ENCODE assay signal across 9 cellular contexts in the genomic region with DNA sequence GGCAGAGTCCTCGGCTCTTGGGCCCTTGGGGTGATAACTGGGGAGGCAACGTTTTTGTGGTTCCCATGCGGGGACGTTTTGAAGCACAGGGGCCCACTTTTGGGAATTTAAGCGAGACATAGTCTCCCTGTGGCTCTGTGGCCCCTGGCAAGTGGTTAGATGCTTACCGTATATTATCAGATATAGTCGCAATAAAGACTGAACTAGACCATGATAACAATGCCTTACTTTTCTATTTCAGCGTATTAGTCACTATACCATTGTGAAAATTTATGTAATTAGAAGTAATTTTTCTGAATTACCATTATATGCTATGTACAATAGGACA. TPM values are rescaled to one million over a fixed set of nuclear protein-coding genes. Genes with fewer than 3 reads are reported as not detected.
A peak's percentile ranks its signal among the peaks of the same experiment; 100 is the strongest.
DNase-seq lines count a peak whose midpoint lies in the region; ATAC-seq and TF ChIP-seq lines count a peak whose summit lies in the region.
"Had no signal": no experiment of that assay in that cellular context is flagged by ENCODE, and none has a peak within 500 bp of the region (broad histone marks: within the 10 kb centered on the region; RNA-seq: fewer than 3 reads in every experiment).

No MANE protein-coding gene starts in this region.

- H3K27ac ChIP-seq in A673 (ENCODE audit: low read depth, low read length, poor library complexity, severe bottlenecking) (no peak overlapping the region), GM23338 (ENCODE audit: low read depth) (no peak overlapping the region), lung (ENCODE audit: low read depth in 1 of 2, low read length in 1 of 2) (peak overlapping the region; percentile 91 to 95)

- ATAC-seq in GM23338: no peak
- ATAC-seq in lung (ENCODE audit: insufficient read depth, low FRiP score): peak; percentile 9
- no peak for ATAC-seq in HG02610 (IDR thresholded peaks at IDR 0.05; ENCODE audit: unreplicated experiment)

- no peaks in the 10 kb centered on the region for H3K36me3 Mint-ChIP-seq in GM23338 (ENCODE audit: low read depth)

- H3K27ac Mint-ChIP-seq in GM23338: no peak overlapping the region

- H3K36me3 ChIP-seq in A673 (ENCODE audit: insufficient read depth, low read length, poor library complexity, severe bottlenecking) (no peaks in the 10 kb centered on the region), GM23338 (ENCODE audit: insufficient read depth) (no peaks in the 10 kb centered on the region), adipocyte (ENCODE audit: control insufficient read depth, insufficient read depth, low read length, severe bottlenecking) (no peaks in the 10 kb centered on the region), lung (ENCODE audit: control insufficient read depth in 2 of 2, insufficient read depth in 2 of 2, low read length in 2 of 2) (no peaks in the 10 kb centered on the region)

- H2AFZ ChIP-seq in GM23338: peak overlapping the region; percentile 89; the same call in 1 of the 2 replicates

- H3K9me3 ChIP-seq in A673 (ENCODE audit: low read depth, low read length, poor library complexity, severe bottlenecking): no peaks in the 10 kb centered on the region
- H3K9me3 ChIP-seq in adipocyte (ENCODE audit: control insufficient read depth, low read length): no peaks in the 10 kb centered on the region
- no peaks in the 10 kb centered on the region for H3K9me3 ChIP-seq in lung (ENCODE audit: control insufficient read depth in 2 of 2, insufficient read depth in 1 of 2, low read length in 1 of 2)

- H3K4me1 ChIP-seq in A673 (ENCODE audit: insufficient read depth, low read length, poor library complexity, severe bottlenecking): no peaks in the 10 kb centered on the region
- H3K4me1 ChIP-seq in GM23338 (ENCODE audit: insufficient read depth): 0 out of 2 replicates have a peak, but pooled peaks cover 6% of the 10 kb centered on the region
- peaks cover 6% of the 10 kb centered on the region for H3K4me1 ChIP-seq in adipocyte (ENCODE audit: control insufficient read depth, insufficient read depth, low read length)
- H3K4me1 ChIP-seq in lung (ENCODE audit: control insufficient read depth in 2 of 2, insufficient read depth in 2 of 2, low read length in 2 of 2): peaks cover 8 to 17% of the 10 kb centered on the region in 2 donors

- BruUV-seq in A673 (replicated peaks; lab: Mats Ljungman, UMichigan): no TSS peak

- H3K4me3 Mint-ChIP-seq in GM23338: peak overlapping the region; percentile 73

- WGBS in lung, 2 donors: 3 to 7% methylated on average over 8 of the region's 8 CpGs

- DNase-seq in A673 (ENCODE audit: low spot score): no peak
- DNase-seq in GM23338 (ENCODE audit: low spot score): no peak
- DNase-seq in adipocyte (ENCODE audit: low read depth): no peak
- no peak for DNase-seq in lung (ENCODE audit: low spot score)
- DNase-seq in AG08395 (ENCODE audit: low spot score): no peak
- no peak for DNase-seq in head of caudate nucleus
- DNase-seq in HUDEP-2 (lab: John Stamatoyannopoulos, UW; ENCODE audit: unreplicated experiment in 76 of 76): no peak

- H3K9me2 ChIP-seq in GM23338 (ENCODE audit: insufficient read depth): no peaks in the 10 kb centered on the region

- peak overlapping the region; percentile 77 for H3K4me2 ChIP-seq in GM23338

- intact Hi-C loops in A673 (cut with micrococcal nuclease; ENCODE audit: unreplicated experiment): no loop called here
- intact Hi-C loops in head of caudate nucleus (cut with DNase I): no loop called here

- H3F3A ChIP-seq in GM23338 (replicated peaks; ENCODE audit: low read depth): no peaks in the 10 kb centered on the region

- peak overlapping the region; percentile 85 for H3K9ac ChIP-seq in adipocyte (ENCODE audit: low read length)

- H3K27me3 ChIP-seq in A673 (replicated peaks; ENCODE audit: insufficient read depth, low read depth, low read length, poor library complexity) (peaks cover 25% of the 10 kb centered on the region), GM23338 (ENCODE audit: insufficient read depth) (peaks cover 29% of the 10 kb centered on the region), adipocyte (replicated peaks; ENCODE audit: control insufficient read depth, insufficient read depth, low read length) (no peaks in the 10 kb centered on the region), lung (ENCODE audit: control insufficient read depth, insufficient read depth) (no peaks in the 10 kb centered on the region)

- H3K4me3 ChIP-seq in A673 (ENCODE audit: low read depth, low read length, poor library complexity, severe bottlenecking) (peak overlapping the region; percentile 51), GM23338 (peak overlapping the region; percentile 63), adipocyte (ENCODE audit: low read length) (peak overlapping the region; percentile 92), lung (peak overlapping the region; percentile 94)

- H3K9me3 Mint-ChIP-seq in GM23338: no peaks in the 10 kb centered on the region

- H3K4me1 Mint-ChIP-seq in GM23338: peaks cover 10% of the 10 kb centered on the region; the same call in 2 of the 3 replicates

- peaks cover 26% of the 10 kb centered on the region for H3K27me3 Mint-ChIP-seq in GM23338 (ENCODE audit: insufficient read depth, low read depth, poor library complexity)

- CTCF ChIA-PET in A673 (lab: Charles Lee): interaction anchor here (0.5 to 0.7 kb wide), 2 partner anchors 10 to 86 kb away, joined by 3 to 5 read pairs; no protein-coding TSS in a partner anchor

- TF ChIP-seq CTCF in A673 (conservative IDR thresholded peaks at IDR 0.05; ENCODE audit: low read depth, low read length) (no peak), GM23338 (conservative IDR thresholded peaks at IDR 0.05; ENCODE audit: low read depth in 2 of 2) (no peak), lung (IDR thresholded peaks at IDR 0.05; ENCODE audit: control extremely low read depth, extremely low read depth) (no peak)

- no peaks in the 10 kb centered on the region; the same call in 1 of the 2 replicates for H4K20me1 ChIP-seq in GM23338 (replicated peaks; ENCODE audit: insufficient read depth)

- no peaks in the 10 kb centered on the region for H3K79me2 ChIP-seq in GM23338 (replicated peaks; ENCODE audit: insufficient read depth)

- POLR2A ChIA-PET in A673 (lab: Charles Lee; ENCODE audit: low non-redundant PET): no interaction called here

TF ChIP-seq in GM23338, 12 proteins besides CTCF, POLR2A, EP300 and RAD21 (continues in another document):
- TF ChIP-seq STAT1 (IDR thresholded peaks at IDR 0.05; ENCODE audit: unreplicated experiment) (no peak), EZH2 (IDR thresholded peaks at IDR 0.05; ENCODE audit: low read depth, unreplicated experiment) (no peak)

RNA-seq across cellular contexts. Expression of a gene that starts 0.5 kb away (rescaled TPM):
- 5.4 and 8.2 TPM in 2 replicates for total RNA-seq in A673 (2021)
- total RNA-seq in GM23338 (2014; rRNA removed; shearing (Covaris generic)): 4.9 and 5.2 TPM in 2 replicates
- 3.7 and 4.2 TPM in 2 replicates for polyA plus RNA-seq in GM23338 (2016; fragmentation: Nextera tagmentation; extraction: Ambion mirVana)
- 10 to 100 TPM; 29.3 to 32.8 TPM for total RNA-seq in lung
- polyA plus RNA-seq in lung: 10 to 100 TPM; 12.2 to 30.3 TPM

RNA-seq across cellular contexts. Expression of a gene that starts 53.3 kb away (rescaled TPM):
- total RNA-seq in A673 (2021) (not detected in 2 replicates), lung (10 to 100 TPM; 35.4 to 63.9 TPM)
- 1.2 and 1.5 TPM in 2 replicates for total RNA-seq in GM23338 (2014; rRNA removed; shearing (Covaris generic))
- polyA plus RNA-seq in GM23338 (2016; fragmentation: Nextera tagmentation; extraction: Ambion mirVana) (0.92 and 1.1 TPM in 2 replicates), lung (10 to 100 TPM; 15.1 to 25.9 TPM)
- total RNA-seq: pulmonary artery endothelial cell had no signal

Comparison
In these comparisons a context has a peak if more than half of its experiments do, and no peak if none do; other contexts are left out.
1. H3K27ac ChIP-seq: peak in lung (2 of 2); none in A673 (single experiment) and GM23338 (single experiment).
2. RNA of a gene that starts 53.3 kb away (total RNA-seq): 35.4 to 63.9 TPM in lung; 1.2 to 1.5 TPM in GM23338 and not detected in A673; every median in the first group is over 10 times any median in the second.
3. Peak in every context shown above with its lines, with median percentiles within 50 percentile points of each other: H3K4me3 ChIP-seq.